Comparison of ENCODE assay signal across 21 cellular contexts in genomic region chr16:19033761-19034160, GRCh38. TPM values are rescaled to one million over a fixed set of nuclear protein-coding genes. Genes with fewer than 3 reads are reported as not detected.
DNase-seq lines count a peak whose midpoint lies in the region.
"Had no signal": no experiment of that assay in that cellular context is flagged by ENCODE, and none has a peak within 500 bp of the region (broad histone marks: within the 10 kb centered on the region; RNA-seq: fewer than 3 reads in every experiment).

No MANE protein-coding gene starts in this region.

- H3K27me3 Mint-ChIP-seq in CD4-positive, alpha-beta memory T cell = peaks cover 4 to 7% of the 10 kb centered on the region in 2 donors

- H3K36me3 Mint-ChIP-seq in CD4-positive, alpha-beta memory T cell = no peaks in the 10 kb centered on the region
- H3K36me3 Mint-ChIP-seq: CD14-positive monocyte; CD4-positive, CD25-positive, alpha-beta regulatory T cell; CD8-positive, alpha-beta T cell had no signal

- no peaks in the 10 kb centered on the region for H3K9me3 ChIP-seq in CD4-positive, alpha-beta memory T cell (ENCODE audit: control insufficient read depth in 1 of 2, low read length in 2 of 2)
- H3K9me3 ChIP-seq: BE2C, Caco-2 had no signal

- no peaks in the 10 kb centered on the region for H3K36me3 ChIP-seq in CD4-positive, alpha-beta memory T cell (ENCODE audit: insufficient read depth, low read length)
- H3K36me3 ChIP-seq: BE2C, BLaER1 had no signal

- intact Hi-C loops in CD4-positive, alpha-beta memory T cell (cut with micrococcal nuclease) = no loop called here

- no peak overlapping the region for H3K27ac Mint-ChIP-seq in CD4-positive, alpha-beta memory T cell
- H3K27ac Mint-ChIP-seq: CD14-positive monocyte; CD4-positive, CD25-positive, alpha-beta regulatory T cell; CD8-positive, alpha-beta T cell had no signal

- H3K9me3 Mint-ChIP-seq in CD4-positive, alpha-beta memory T cell = peaks cover 0 to 20% (median 6%) of the 10 kb centered on the region in 8 donors

- H3K4me1 ChIP-seq in CD4-positive, alpha-beta memory T cell (ENCODE audit: insufficient read depth, low read length) = no peaks in the 10 kb centered on the region
- H3K4me1 ChIP-seq: A549, BE2C, BLaER1, Caco-2 had no signal

- DNase-seq in NCI-H1694 treated with DMSO at 0.1 percent for 48 hours (lab: John Stamatoyannopoulos, UW) = peak; percentile 7
- DNase-seq in NCI-H1694 (lab: John Stamatoyannopoulos, UW) = no peak
- peak; percentile 15 for DNase-seq in NCI-H345 treated with DMSO at 0.1 percent for 48 hours (lab: John Stamatoyannopoulos, UW; ENCODE audit: unreplicated experiment)
- no peak for DNase-seq in NCI-H345 (lab: John Stamatoyannopoulos, UW)
- peak; percentile 96 for DNase-seq in cerebellar cortex (ENCODE audit: low spot score)
- DNase-seq in cerebellum (ENCODE audit: low spot score) = peak; percentile 89
- DNase-seq in CD4-positive, alpha-beta memory T cell = no peak
- DNase-seq in activated CD8-positive, alpha-beta memory T cell treated with anti-CD3 and anti-CD28 coated beads for 24 hours = no peak
- DNase-seq: AML-193; BE2C; Caco-2; Calu3; CD4-positive, CD25-positive, alpha-beta regulatory T cell; CD8-positive, alpha-beta T cell; DMS79 treated with DMSO at 0.1 percent for 48 hours; GDM1 had no signal

- no peak overlapping the region for H3K4me3 ChIP-seq in CD4-positive, alpha-beta memory T cell (ENCODE audit: low read length in 2 of 2)
- H3K4me3 ChIP-seq: A549, BLaER1, GM12878 had no signal

- CTCF ChIA-PET in CD4-positive, alpha-beta memory T cell (lab: Charles Lee; ENCODE audit: partially characterized antibody) = no interaction called here

- H3K27me3 ChIP-seq in CD4-positive, alpha-beta memory T cell (ENCODE audit: insufficient read depth, low read length) = no peaks in the 10 kb centered on the region
- H3K27me3 ChIP-seq: BE2C, BLaER1 had no signal

- no peaks in the 10 kb centered on the region for H3K4me1 Mint-ChIP-seq in CD4-positive, alpha-beta memory T cell
- H3K4me1 Mint-ChIP-seq: CD14-positive monocyte; CD4-positive, CD25-positive, alpha-beta regulatory T cell had no signal

- no peak overlapping the region for H3K27ac ChIP-seq in CD4-positive, alpha-beta memory T cell (ENCODE audit: low read depth, low read length)
- H3K27ac ChIP-seq: 22Rv1, A549, BLaER1 had no signal

- H3K4me3 Mint-ChIP-seq in CD4-positive, alpha-beta memory T cell = no peak overlapping the region
- H3K4me3 Mint-ChIP-seq: CD14-positive monocyte; CD4-positive, CD25-positive, alpha-beta regulatory T cell; CD8-positive, alpha-beta T cell had no signal

- POLR2A ChIA-PET in CD4-positive, alpha-beta memory T cell (lab: Charles Lee; ENCODE audit: partially characterized antibody) = no interaction called here

RNA-seq across cellular contexts. Expression of gene COQ7, which starts 33.7 kb away (rescaled TPM):
- 27.3 TPM for total RNA-seq in cerebellum
- total RNA-seq in CD4-positive, alpha-beta memory T cell = 10 to 100 TPM; 16.2 to 19.2 TPM
- 10 to 100 TPM; 12.8 to 17.8 TPM for polyA plus RNA-seq in CD4-positive, alpha-beta memory T cell

RNA-seq across cellular contexts. Expression of gene TMC7, which starts 50.0 kb away (rescaled TPM):
- total RNA-seq in cerebellum = 2.7 TPM
- total RNA-seq in CD4-positive, alpha-beta memory T cell = not detected
- polyA plus RNA-seq in CD4-positive, alpha-beta memory T cell = not detected
- total RNA-seq: CD4-positive, CD25-positive, alpha-beta regulatory T cell; CD8-positive, alpha-beta T cell; GM12878 had no signal
- polyA plus RNA-seq: CD14-positive monocyte had no signal

Comparison
In these comparisons a context has a peak if more than half of its experiments do, and no peak if none do; other contexts are left out.
1. DNase-seq: peak in NCI-H1694 treated with DMSO at 0.1 percent for 48 hours (single experiment), NCI-H345 treated with DMSO at 0.1 percent for 48 hours (single experiment), cerebellar cortex (single experiment) and cerebellum (single experiment); none in NCI-H1694 (single experiment), NCI-H345 (single experiment), CD4-positive, alpha-beta memory T cell (0 of 5) and activated CD8-positive, alpha-beta memory T cell treated with anti-CD3 and anti-CD28 coated beads for 24 hours (single experiment).